In the genomic region with DNA sequence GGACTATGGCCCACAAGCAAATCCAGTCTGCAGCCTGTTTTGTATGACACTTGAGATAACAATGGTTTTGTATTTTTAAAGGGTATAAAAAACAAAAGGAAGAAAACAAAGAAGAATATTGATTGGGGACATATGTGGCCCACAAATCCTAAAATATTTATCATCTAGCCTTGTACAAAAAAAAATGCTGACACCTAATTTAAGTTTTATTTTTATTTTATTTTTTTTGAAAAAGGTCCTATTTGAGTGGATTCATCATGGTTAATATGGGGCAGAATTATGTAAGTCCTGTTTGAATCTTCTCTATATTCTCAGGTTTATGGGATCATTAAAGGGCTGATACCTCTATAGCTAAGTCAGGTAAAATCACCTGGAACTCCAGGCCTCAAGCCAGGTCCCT, we compare ENCODE assay signal across 38 cellular contexts.
"Had no signal": no experiment of that assay in that cellular context is flagged by ENCODE, and none has a peak within 500 bp of the region (broad histone marks: within the 10 kb centered on the region; RNA-seq: fewer than 3 reads in every experiment).

No MANE protein-coding gene starts in this region.

- H3K36me3 ChIP-seq: ascending aorta, cardiac muscle cell had no signal

- H3K9me3 Mint-ChIP-seq: activated CD4-positive, alpha-beta T cell treated with anti-CD3 and anti-CD28 coated beads, Interleukin-2, amount 10 ng/mL, durations not matched to agents 7 days and 5 days; activated naive CD8-positive, alpha-beta T cell treated with anti-CD3 and anti-CD28 coated beads, Interleukin-2, amount 10 ng/mL, durations not matched to agents 7 days and 5 days; activated T-helper 2 cell treated with anti-CD3 and anti-CD28 coated beads, Interferon-gamma antibody, Interleukin-2, Interleukin-4, amounts not matched to agents 10 μg/mL and 5 μg/mL and 100 μg/mL, durations not matched to agents 14 hours and 24 hours and 36 hours; brain; T-helper 1 cell treated with Interleukin-12 subunit alpha and Interleukin-12 subunit beta and Interleukin-4 antibody, amounts not matched to agents 30 μg/mL and 1 μg/mL, for 36 hours had no signal

- FAIRE-seq: bronchial epithelial cell, TTC549 had no signal

- H3K4me3 ChIP-seq: ascending aorta, cardiac muscle cell had no signal

- H3K27me3 Mint-ChIP-seq: activated CD4-positive, alpha-beta memory T cell treated with anti-CD3 and anti-CD28 coated beads, Interleukin-2, amount 10 ng/mL, durations not matched to agents 7 days and 5 days; activated CD4-positive, alpha-beta T cell treated with anti-CD3 and anti-CD28 coated beads for 36 hours; activated CD4-positive, alpha-beta T cell treated with anti-CD3 and anti-CD28 coated beads, Interleukin-2, amount 10 ng/mL, durations not matched to agents 7 days and 5 days; activated CD8-positive, alpha-beta memory T cell treated with anti-CD3 and anti-CD28 coated beads, Interleukin-2, amount 10 ng/mL, durations not matched to agents 7 days and 5 days; activated naive CD4-positive, alpha-beta T cell treated with anti-CD3 and anti-CD28 coated beads, Interleukin-2, amount 10 ng/mL, durations not matched to agents 7 days and 5 days; activated naive CD4-positive, alpha-beta T cell treated with anti-CD3 and anti-CD28 coated beads, Interleukin-2, amount 50 U/mL, for 24 hours; activated naive CD8-positive, alpha-beta T cell; activated naive CD8-positive, alpha-beta T cell treated with anti-CD3 and anti-CD28 coated beads, Interleukin-2, amount 10 ng/mL, durations not matched to agents 7 days and 5 days; activated naive CD8-positive, alpha-beta T cell treated with anti-CD3 and anti-CD28 coated beads, Interleukin-2, amount 50 U/mL, for 24 hours; activated T-cell treated with anti-CD3 and anti-CD28 coated beads, Interleukin-2, amount 50 U/mL, for 24 hours; brain; central memory CD8-positive, alpha-beta T cell had no signal

- H3K27me3 ChIP-seq: ascending aorta, cardiac muscle cell had no signal

- H3K9me3 ChIP-seq: ascending aorta had no signal

- DNase-seq: activated CD4-positive, alpha-beta memory T cell treated with anti-CD3 and anti-CD28 coated beads, Interleukin-2, amount 10 ng/mL, durations not matched to agents 7 days and 5 days; activated CD4-positive, alpha-beta T cell treated with anti-CD3 and anti-CD28 coated beads for 1 hour; activated CD4-positive, alpha-beta T cell treated with anti-CD3 and anti-CD28 coated beads for 36 hours; activated CD4-positive, alpha-beta T cell treated with anti-CD3 and anti-CD28 coated beads for 48 hours; activated CD4-positive, alpha-beta T cell treated with anti-CD3 and anti-CD28 coated beads, Interleukin-2, amount 10 ng/mL, durations not matched to agents 7 days and 5 days; activated CD4-positive, alpha-beta T cell treated with anti-CD3 and anti-CD28 coated beads, Interleukin-2, amount 50 U/mL, for 48 hours; activated CD4-positive, CD25-positive, alpha-beta regulatory T cell; activated CD8-positive, alpha-beta memory T cell treated with anti-CD3 and anti-CD28 coated beads for 24 hours; activated CD8-positive, alpha-beta memory T cell treated with anti-CD3 and anti-CD28 coated beads, Interleukin-2, amount 10 ng/mL, durations not matched to agents 7 days and 5 days; activated CD8-positive, alpha-beta memory T cell treated with anti-CD3 and anti-CD28 coated beads, Interleukin-2, amount 50 U/mL, for 48 hours; activated CD8-positive, alpha-beta T cell treated with anti-CD3 and anti-CD28 coated beads, Interleukin-2, amount 10 ng/mL, durations not matched to agents 7 days and 5 days; activated effector memory CD4-positive, alpha-beta T cell treated with Interleukin-2 at 50 U/mL for 16 hours; activated gamma-delta T cell; activated naive CD4-positive, alpha-beta T cell treated with anti-CD3 and anti-CD28 coated beads, Interleukin-2, amount 10 ng/mL, durations not matched to agents 7 days and 5 days; activated naive CD4-positive, alpha-beta T cell treated with Interleukin-2 at 50 U/mL for 16 hours; activated naive CD8-positive, alpha-beta T cell treated with anti-CD3 and anti-CD28 coated beads, Interleukin-2, amount 10 ng/mL, durations not matched to agents 7 days and 5 days; activated naive CD8-positive, alpha-beta T cell treated with anti-CD3 and anti-CD28 coated beads, Interleukin-2, amount 50 U/mL, for 24 hours; activated T-cell treated with anti-CD3 and anti-CD28 coated beads, Interleukin-2, amount 50 U/mL, for 24 hours; activated T-cell treated with anti-CD3 and anti-CD28 coated beads, Interleukin-2, amount 50 U/mL, for 48 hours; amygdala; anterior cingulate cortex; caudate nucleus; cerebellar nuclear complex; T-helper 2 cell; T-helper 9 cell had no signal

- H3K27ac ChIP-seq: ascending aorta, cardiac muscle cell, VCaP had no signal

- H3K27ac Mint-ChIP-seq: activated CD4-positive, alpha-beta memory T cell treated with anti-CD3 and anti-CD28 coated beads, Interleukin-2, amount 10 ng/mL, durations not matched to agents 7 days and 5 days; activated CD4-positive, alpha-beta T cell treated with anti-CD3 and anti-CD28 coated beads for 36 hours; activated CD4-positive, alpha-beta T cell treated with anti-CD3 and anti-CD28 coated beads, Interleukin-2, amount 10 ng/mL, durations not matched to agents 7 days and 5 days; activated CD8-positive, alpha-beta memory T cell treated with anti-CD3 and anti-CD28 coated beads, Interleukin-2, amount 10 ng/mL, durations not matched to agents 7 days and 5 days; activated CD8-positive, alpha-beta T cell treated with anti-CD3 and anti-CD28 coated beads, Interleukin-2, amount 10 ng/mL, durations not matched to agents 7 days and 5 days; activated naive CD4-positive, alpha-beta T cell treated with anti-CD3 and anti-CD28 coated beads, Interleukin-2, amount 10 ng/mL, durations not matched to agents 7 days and 5 days; activated naive CD4-positive, alpha-beta T cell treated with anti-CD3 and anti-CD28 coated beads, Interleukin-2, amount 50 U/mL, for 24 hours; activated naive CD8-positive, alpha-beta T cell; activated naive CD8-positive, alpha-beta T cell treated with anti-CD3 and anti-CD28 coated beads, Interleukin-2, amount 10 ng/mL, durations not matched to agents 7 days and 5 days; activated naive CD8-positive, alpha-beta T cell treated with anti-CD3 and anti-CD28 coated beads, Interleukin-2, amount 50 U/mL, for 24 hours; activated T-cell treated with anti-CD3 and anti-CD28 coated beads, Interleukin-2, amount 50 U/mL, for 24 hours; activated T-helper 2 cell treated with anti-CD3 and anti-CD28 coated beads, Interferon-gamma antibody, Interleukin-2, Interleukin-4, amounts not matched to agents 10 μg/mL and 5 μg/mL and 100 μg/mL, durations not matched to agents 14 hours and 24 hours and 36 hours; brain; T-helper 1 cell treated with Interleukin-12 subunit alpha and Interleukin-12 subunit beta and Interleukin-4 antibody, amounts not matched to agents 30 μg/mL and 1 μg/mL, for 36 hours; T-helper 2 cell treated with Interferon-gamma antibody and Interleukin-4, amounts not matched to agents 5 μg/mL and 100 μg/mL, for 36 hours had no signal

- H3K36me3 Mint-ChIP-seq: activated CD8-positive, alpha-beta memory T cell treated with anti-CD3 and anti-CD28 coated beads, Interleukin-2, amount 10 ng/mL, durations not matched to agents 7 days and 5 days; activated naive CD4-positive, alpha-beta T cell treated with anti-CD3 and anti-CD28 coated beads, Interleukin-2, amount 10 ng/mL, durations not matched to agents 7 days and 5 days; activated naive CD4-positive, alpha-beta T cell treated with anti-CD3 and anti-CD28 coated beads, Interleukin-2, amount 50 U/mL, for 24 hours; activated naive CD8-positive, alpha-beta T cell; activated naive CD8-positive, alpha-beta T cell treated with anti-CD3 and anti-CD28 coated beads, Interleukin-2, amount 10 ng/mL, durations not matched to agents 7 days and 5 days; brain had no signal

- H3K4me1 Mint-ChIP-seq: activated CD4-positive, alpha-beta memory T cell treated with anti-CD3 and anti-CD28 coated beads, Interleukin-2, amount 10 ng/mL, durations not matched to agents 7 days and 5 days; activated CD4-positive, alpha-beta T cell treated with anti-CD3 and anti-CD28 coated beads for 36 hours; activated CD4-positive, alpha-beta T cell treated with anti-CD3 and anti-CD28 coated beads, Interleukin-2, amount 10 ng/mL, durations not matched to agents 7 days and 5 days; activated CD8-positive, alpha-beta memory T cell treated with anti-CD3 and anti-CD28 coated beads, Interleukin-2, amount 10 ng/mL, durations not matched to agents 7 days and 5 days; activated naive CD4-positive, alpha-beta T cell treated with anti-CD3 and anti-CD28 coated beads, Interleukin-2, amount 10 ng/mL, durations not matched to agents 7 days and 5 days; activated naive CD4-positive, alpha-beta T cell treated with anti-CD3 and anti-CD28 coated beads, Interleukin-2, amount 50 U/mL, for 24 hours; activated naive CD8-positive, alpha-beta T cell treated with anti-CD3 and anti-CD28 coated beads, Interleukin-2, amount 10 ng/mL, durations not matched to agents 7 days and 5 days; activated naive CD8-positive, alpha-beta T cell treated with anti-CD3 and anti-CD28 coated beads, Interleukin-2, amount 50 U/mL, for 24 hours; brain; central memory CD8-positive, alpha-beta T cell had no signal

- H3K4me3 Mint-ChIP-seq: activated CD4-positive, alpha-beta memory T cell treated with anti-CD3 and anti-CD28 coated beads, Interleukin-2, amount 10 ng/mL, durations not matched to agents 7 days and 5 days; activated CD4-positive, alpha-beta T cell treated with anti-CD3 and anti-CD28 coated beads for 36 hours; activated CD4-positive, alpha-beta T cell treated with anti-CD3 and anti-CD28 coated beads, Interleukin-2, amount 10 ng/mL, durations not matched to agents 7 days and 5 days; activated CD8-positive, alpha-beta memory T cell treated with anti-CD3 and anti-CD28 coated beads, Interleukin-2, amount 10 ng/mL, durations not matched to agents 7 days and 5 days; activated CD8-positive, alpha-beta T cell treated with anti-CD3 and anti-CD28 coated beads, Interleukin-2, amount 10 ng/mL, durations not matched to agents 7 days and 5 days; activated naive CD4-positive, alpha-beta T cell treated with anti-CD3 and anti-CD28 coated beads, Interleukin-2, amount 10 ng/mL, durations not matched to agents 7 days and 5 days; activated naive CD4-positive, alpha-beta T cell treated with anti-CD3 and anti-CD28 coated beads, Interleukin-2, amount 50 U/mL, for 24 hours; activated naive CD8-positive, alpha-beta T cell; activated naive CD8-positive, alpha-beta T cell treated with anti-CD3 and anti-CD28 coated beads, Interleukin-2, amount 10 ng/mL, durations not matched to agents 7 days and 5 days; activated naive CD8-positive, alpha-beta T cell treated with anti-CD3 and anti-CD28 coated beads, Interleukin-2, amount 50 U/mL, for 24 hours; activated T-cell treated with anti-CD3 and anti-CD28 coated beads, Interleukin-2, amount 50 U/mL, for 24 hours; brain; central memory CD8-positive, alpha-beta T cell; T-helper 1 cell treated with Interleukin-12 subunit alpha and Interleukin-12 subunit beta and Interleukin-4 antibody, amounts not matched to agents 30 μg/mL and 1 μg/mL, for 36 hours; T-helper 2 cell treated with Interferon-gamma antibody and Interleukin-4, amounts not matched to agents 5 μg/mL and 100 μg/mL, for 36 hours had no signal

- ATAC-seq: activated CD4-positive, alpha-beta T cell treated with anti-CD3 and anti-CD28 coated beads for 36 hours; activated CD4-positive, CD25-positive, alpha-beta regulatory T cell treated with anti-CD3 and anti-CD28 coated beads, Interleukin-2, amount 50 U/mL, for 24 hours; activated CD8-positive, alpha-beta memory T cell treated with anti-CD3 and anti-CD28 coated beads, Interleukin-2, amount 10 ng/mL, durations not matched to agents 7 days and 5 days; activated CD8-positive, alpha-beta T cell treated with anti-CD3 and anti-CD28 coated beads, Interleukin-2, amount 10 ng/mL, durations not matched to agents 7 days and 5 days; activated naive CD8-positive, alpha-beta T cell treated with anti-CD3 and anti-CD28 coated beads, Interleukin-2, amount 50 U/mL, for 24 hours had no signal

- H3K4me1 ChIP-seq: ascending aorta had no signal
